In the genomic region with DNA sequence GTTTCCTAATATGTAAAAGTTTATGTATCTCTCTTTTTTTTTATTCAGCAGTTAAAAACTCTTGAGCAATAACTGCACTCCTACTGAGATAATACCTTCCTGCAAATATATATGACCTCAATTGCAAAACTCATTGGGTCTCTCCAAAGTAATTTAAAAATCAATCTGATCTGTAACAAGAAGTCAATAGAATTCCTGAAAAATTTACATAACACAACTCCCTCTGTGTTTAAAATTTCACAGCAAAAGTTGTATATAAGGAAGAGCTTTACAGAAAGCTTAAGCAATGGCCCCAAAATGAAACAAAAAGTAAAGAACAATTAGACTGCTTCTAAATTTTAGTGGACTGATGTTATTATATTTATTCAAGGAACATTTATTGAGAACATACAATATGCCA, we compare ENCODE assay signal across 17 cellular contexts.
DNase-seq lines count a peak whose midpoint lies in the region; ATAC-seq, FAIRE-seq and TF ChIP-seq lines count a peak whose summit lies in the region.
"Had no signal": no experiment of that assay in that cellular context is flagged by ENCODE, and none has a peak within 500 bp of the region (broad histone marks: within the 10 kb centered on the region; RNA-seq: fewer than 3 reads in every experiment).

No MANE protein-coding gene starts in this region.

- H4K5ac ChIP-seq in H1 (ENCODE audit: insufficient read length, low read depth, low read length) = peak overlapping the region; percentile 41

- no peak overlapping the region for H3K23ac ChIP-seq in H1 (ENCODE audit: insufficient read length)

- no peak overlapping the region for H3K56ac ChIP-seq in H1 (replicated peaks; ENCODE audit: insufficient read length, low read depth, low read length)

- POLR2A ChIA-PET in H1 (lab: Charles Lee; ENCODE audit: partially characterized antibody) = no interaction called here

- H2BK120ac ChIP-seq in H1 (replicated peaks; ENCODE audit: low read depth, low read length) = no peak overlapping the region

- no peak overlapping the region for H3K27ac ChIP-seq in DOHH2 (ENCODE audit: low read depth, low read length)
- H3K27ac ChIP-seq in MM.1S (ENCODE audit: low read length) = no peak overlapping the region
- H3K27ac ChIP-seq in H1 (ENCODE audit: low read depth, low read length) = no peak overlapping the region
- H3K27ac ChIP-seq: BLaER1 had no signal

- H3K36me3 ChIP-seq in DOHH2 (ENCODE audit: control insufficient read depth, low read length) (peaks cover 22% of the 10 kb centered on the region; the same call in 1 of the 2 replicates), MM.1S (replicated peaks; ENCODE audit: insufficient read depth, low read length) (no peaks in the 10 kb centered on the region), H1 (ENCODE audit: control insufficient read depth in 2 of 4, insufficient read depth in 4 of 4, low read length in 3 of 4) (no peaks in the 10 kb centered on the region)
- H3K36me3 ChIP-seq: BLaER1, HAP-1 had no signal

- H3K79me1 ChIP-seq in H1 (ENCODE audit: low read depth, low read length) = no peaks in the 10 kb centered on the region

- no peak overlapping the region for H2AK5ac ChIP-seq in H1 (ENCODE audit: low read depth, low read length)

- no peak overlapping the region for H4K91ac ChIP-seq in H1 (replicated peaks; ENCODE audit: insufficient read length, low read length)

- no peaks in the 10 kb centered on the region for H3K9me2 ChIP-seq in DOHH2 (replicated peaks; ENCODE audit: control insufficient read depth, low read length)
- no peaks in the 10 kb centered on the region for H3K9me2 ChIP-seq in MM.1S (replicated peaks; ENCODE audit: insufficient read depth, low read length)

- H3K79me2 ChIP-seq in DOHH2 (ENCODE audit: control insufficient read depth, low read length) = no peaks in the 10 kb centered on the region
- no peaks in the 10 kb centered on the region for H3K79me2 ChIP-seq in MM.1S (ENCODE audit: low read length)
- no peaks in the 10 kb centered on the region for H3K79me2 ChIP-seq in H1 (ENCODE audit: control insufficient read depth in 1 of 2, insufficient read depth in 2 of 2, low read length in 2 of 2)

- DNase-seq in MM.1S = no peak
- DNase-seq in NOMO-1 treated with dmso at 0.1 percent for 144 hours (lab: John Stamatoyannopoulos, UW; ENCODE audit: unreplicated experiment) = peak; percentile 2
- no peak for DNase-seq in H1 (ENCODE audit: low read depth in 1 of 2, low spot score in 2 of 2)
- DNase-seq in activated CD4-positive, alpha-beta T cell treated with anti-CD3 and anti-CD28 coated beads for 1 hour = no peak
- DNase-seq in T1000 (lab: John Stamatoyannopoulos, UW) = no peak
- DNase-seq: 8988T; CD4-positive, alpha-beta memory T cell; DMS153; DMS79; EL; GOT3 had no signal

- no peak overlapping the region for H2BK15ac ChIP-seq in H1 (ENCODE audit: low read length)

- no peak for FAIRE-seq in H1 (lab: Jason Lieb, UNC)
- FAIRE-seq: GM12878, HepG2 had no signal

- H4K8ac ChIP-seq in H1 (ENCODE audit: extremely low read depth, insufficient read depth, low read length) = no peak overlapping the region

- H3K4ac ChIP-seq in H1 (replicated peaks; ENCODE audit: insufficient read length, low read depth, low read length) = no peak overlapping the region

- no peak overlapping the region for H2BK5ac ChIP-seq in H1 (ENCODE audit: low read depth, low read length)

- H3K23me2 ChIP-seq in H1 (ENCODE audit: low read depth, low read length) = no peaks in the 10 kb centered on the region

- ATAC-seq in GM21717 (IDR thresholded peaks at IDR 0.05; ENCODE audit: unreplicated experiment) = no peak
- ATAC-seq: GM12878, HepG2 had no signal

- peak overlapping the region; percentile 16; the same call in 1 of the 2 replicates for H2AFZ ChIP-seq in MM.1S (ENCODE audit: low read length)
- H2AFZ ChIP-seq in H1 (ENCODE audit: low read length) = no peak overlapping the region

- H3K4me1 ChIP-seq in DOHH2 (ENCODE audit: control insufficient read depth, low read length) (peaks cover 95% of the 10 kb centered on the region), MM.1S (ENCODE audit: low read length) (no peaks in the 10 kb centered on the region), H1 (replicated peaks in 1 of 4; ENCODE audit: control insufficient read depth in 3 of 4, insufficient read depth in 4 of 4, low read length in 3 of 4) (peaks cover 0 to 4% (median 2%) of the 10 kb centered on the region in 4 experiments; a peak in 3 of 7 replicates)

- no peak for TF ChIP-seq POLR2A in H1 (IDR thresholded peaks at IDR 0.05; ENCODE audit: control extremely low read depth in 1 of 2, low read depth in 2 of 2, low read length in 2 of 2)

- TF ChIP-seq RAD21 in H1 (IDR thresholded peaks at IDR 0.05 in 1 of 2, conservative IDR thresholded peaks at IDR 0.05 in 1 of 2; ENCODE audit: low read depth in 2 of 2, low read length in 2 of 2) = no peak

- TF ChIP-seq CTCF in DOHH2 (IDR thresholded peaks at IDR 0.05; ENCODE audit: low read depth, low read length, poor library complexity, severe bottlenecking) (no peak), MM.1S (IDR thresholded peaks at IDR 0.05; ENCODE audit: low read length) (no peak), H1 (IDR thresholded peaks at IDR 0.05; ENCODE audit: control extremely low read depth in 1 of 3, insufficient read depth in 1 of 3, low read depth in 1 of 3, low read length in 3 of 3) (no peak)

- no peak for TF ChIP-seq EP300 in H1 (IDR thresholded peaks at IDR 0.05; ENCODE audit: borderline replicate concordance in 1 of 2, low read depth in 2 of 2, low read length in 2 of 2)

- H3K9ac ChIP-seq in MM.1S (ENCODE audit: low read length) = no peak overlapping the region
- no peak overlapping the region for H3K9ac ChIP-seq in H1 (replicated peaks in 1 of 4; ENCODE audit: extremely low read depth in 1 of 4, low read depth in 3 of 4, low read length in 3 of 4)
- H3K9ac ChIP-seq: BLaER1 had no signal

- no peak overlapping the region for H2BK12ac ChIP-seq in H1 (ENCODE audit: low read depth, low read length)

- H4K20me1 ChIP-seq in DOHH2 (ENCODE audit: control insufficient read depth, insufficient read depth, low read depth, low read length) (no peaks in the 10 kb centered on the region), MM.1S (ENCODE audit: insufficient read depth, low read length) (no peaks in the 10 kb centered on the region), H1 (replicated peaks in 1 of 2; ENCODE audit: control insufficient read depth in 1 of 2, insufficient read depth in 2 of 2, low read length in 2 of 2) (no peaks in the 10 kb centered on the region)
- H4K20me1 ChIP-seq: BLaER1 had no signal

- H3K4me2 ChIP-seq in DOHH2 (ENCODE audit: low read length) (peak overlapping the region; percentile 5; the same call in 1 of the 2 replicates), MM.1S (ENCODE audit: low read depth, low read length) (no peak overlapping the region; the same call in 1 of the 2 replicates), H1 (ENCODE audit: insufficient read depth in 1 of 2, low read depth in 2 of 2, low read length in 2 of 2) (no peak overlapping the region)
- H3K4me2 ChIP-seq: BLaER1 had no signal

- no peak overlapping the region for H2BK20ac ChIP-seq in H1 (ENCODE audit: low read length)

- H3K9me3 ChIP-seq in DOHH2 (ENCODE audit: control insufficient read depth, insufficient read depth, low read length) (no peaks in the 10 kb centered on the region), MM.1S (replicated peaks; ENCODE audit: insufficient read depth, low read length) (no peaks in the 10 kb centered on the region), H1 (ENCODE audit: insufficient read depth in 2 of 2, low read depth in 1 of 2, low read length in 1 of 2) (no peaks in the 10 kb centered on the region)
- H3K9me3 ChIP-seq: BLaER1, HAP-1 had no signal

- H3F3A ChIP-seq in DOHH2 (ENCODE audit: control insufficient read depth, insufficient read depth) (peaks cover 4% of the 10 kb centered on the region; the same call in 1 of the 2 replicates), MM.1S (ENCODE audit: insufficient read depth, low read length) (no peaks in the 10 kb centered on the region)

- H3K14ac ChIP-seq in H1 (ENCODE audit: insufficient read length) = no peak overlapping the region

- CTCF ChIA-PET in H1 (lab: Charles Lee; ENCODE audit: partially characterized antibody) = no interaction called here

- H3K27me3 ChIP-seq in DOHH2 (ENCODE audit: control insufficient read depth, low read length) (no peaks in the 10 kb centered on the region), MM.1S (replicated peaks; ENCODE audit: insufficient read depth, low read length) (no peaks in the 10 kb centered on the region), H1 (replicated peaks in 1 of 4; ENCODE audit: control insufficient read depth in 3 of 4, extremely low read depth in 1 of 4, insufficient read depth in 3 of 4, low read length in 3 of 4) (no peaks in the 10 kb centered on the region)
- H3K27me3 ChIP-seq: BLaER1 had no signal

- H3K18ac ChIP-seq in H1 (ENCODE audit: extremely low read depth, low read length) = no peak overlapping the region

- H3K4me3 ChIP-seq in DOHH2 (ENCODE audit: low read length) (no peak overlapping the region), MM.1S (ENCODE audit: low read length) (no peak overlapping the region), H1 (ENCODE audit: extremely low read depth in 1 of 4, insufficient read depth in 2 of 4, low read depth in 3 of 4, low read length in 4 of 4) (no peak overlapping the region)
- H3K4me3 ChIP-seq: BLaER1, GM12878, HAP-1 had no signal

TF ChIP-seq in H1, 55 proteins besides CTCF, POLR2A, EP300 and RAD21 (continues in another document):
- TF ChIP-seq SIX5 (IDR thresholded peaks at IDR 0.05; ENCODE audit: low read depth, low read length) = no peak
- no peak for TF ChIP-seq TAF1 (IDR thresholded peaks at IDR 0.05; ENCODE audit: low read depth, low read length)
- no peak for TF ChIP-seq ZNF274 (IDR thresholded peaks at IDR 0.05; ENCODE audit: borderline replicate concordance, extremely low read depth, low read length)
- TF ChIP-seq CTBP2 (IDR thresholded peaks at IDR 0.05; ENCODE audit: borderline replicate concordance, insufficient read depth, insufficient read length, low read length) = no peak
- TF ChIP-seq, protein P1, sequence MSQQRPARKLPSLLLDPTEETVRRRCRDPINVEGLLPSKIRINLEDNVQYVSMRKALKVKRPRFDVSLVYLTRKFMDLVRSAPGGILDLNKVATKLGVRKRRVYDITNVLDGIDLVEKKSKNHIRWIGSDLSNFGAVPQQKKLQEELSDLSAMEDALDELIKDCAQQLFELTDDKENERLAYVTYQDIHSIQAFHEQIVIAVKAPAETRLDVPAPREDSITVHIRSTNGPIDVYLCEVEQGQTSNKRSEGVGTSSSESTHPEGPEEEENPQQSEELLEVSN (IDR thresholded peaks at IDR 0.05) = no peak
- no peak for TF ChIP-seq SP2 (IDR thresholded peaks at IDR 0.05; ENCODE audit: low read length)
- no peak for TF ChIP-seq NRF1 (IDR thresholded peaks at IDR 0.05; ENCODE audit: low read depth, low read length)
- no peak for TF ChIP-seq SAP30 (IDR thresholded peaks at IDR 0.05; ENCODE audit: insufficient read depth, insufficient replicate concordance, low read length)
- TF ChIP-seq MAFK (IDR thresholded peaks at IDR 0.05; ENCODE audit: low read depth, low read length) = no peak
- no peak for TF ChIP-seq SIRT6 (IDR thresholded peaks at IDR 0.05; ENCODE audit: low read length)
- no peak for TF ChIP-seq TCF12 (IDR thresholded peaks at IDR 0.05; ENCODE audit: low read depth, low read length)
- no peak for TF ChIP-seq RFX5 (IDR thresholded peaks at IDR 0.05; ENCODE audit: borderline replicate concordance, low read depth, low read length)
